ENCODE assay signal across 9 cellular contexts in genomic region chr6:33272358-33273128, GRCh38. TPM values are rescaled to one million over a fixed set of nuclear protein-coding genes. Genes with fewer than 3 reads are reported as not detected.
DNase-seq lines count a peak whose midpoint lies in the region; ATAC-seq, FAIRE-seq and TF ChIP-seq lines count a peak whose summit lies in the region.
"Had no signal": no experiment of that assay in that cellular context is flagged by ENCODE, and none has a peak within 500 bp of the region (broad histone marks: within the 10 kb centered on the region; RNA-seq: fewer than 3 reads in every experiment).

No MANE protein-coding gene starts in this region.

- no peaks in the 10 kb centered on the region for H3K9me3 Mint-ChIP-seq in activated CD4-positive, alpha-beta T cell treated with anti-CD3 and anti-CD28 coated beads, Interleukin-2, amount 10 ng/mL, durations not matched to agents 24 days and 14 days

- POLR2A ChIA-PET in HepG2 (lab: Yijun Ruan, JAX), result interaction anchor here (0.7 to 3.9 kb wide), 28 partner anchors 10 to 1095 kb away, joined by 3 to 94 read pairs (median 9); partner anchors contain the start of genes CUTA, HSD17B8, PFDN6 and PHF1

- no peak for TF ChIP-seq CTCF in ascending aorta (IDR thresholded peaks at IDR 0.05)
- TF ChIP-seq CTCF in HepG2 (CRISPR knock-in tag; IDR thresholded peaks at IDR 0.05), result no peak

- H3K27me3 ChIP-seq in ascending aorta (no peaks in the 10 kb centered on the region), HepG2 (ENCODE audit: control insufficient read depth in 1 of 2, insufficient read depth in 2 of 2, low read length in 2 of 2) (no peaks in the 10 kb centered on the region; a peak in 1 of 5 replicates), thymus (ENCODE audit: control insufficient read depth, insufficient read depth) (no peaks in the 10 kb centered on the region)

- TSS peak; percentile 77 for BruUV-seq in HepG2 (replicated peaks; lab: Mats Ljungman, UMichigan)

- H3K4me1 ChIP-seq in ascending aorta (peaks cover 9 to 43% of the 10 kb centered on the region in 2 donors), HepG2 (ENCODE audit: insufficient read depth, low read length) (peaks cover 48% of the 10 kb centered on the region), thymus (ENCODE audit: control insufficient read depth, insufficient read depth, low read length) (peaks cover 27% of the 10 kb centered on the region)

- WGBS in HepG2 (ENCODE audit: low lambda C conversion rate), result 3% methylated on average over 15 of the region's 15 CpGs
- WGBS in thymus, result 28% methylated on average over 15 of the region's 15 CpGs

- peaks cover 46% of the 10 kb centered on the region for H3K79me2 ChIP-seq in HepG2 (ENCODE audit: insufficient read depth, low read length)

- in situ Hi-C loops in HepG2 (cut with HindIII; ENCODE audit: extremely low pct_ligation_motif_present, low pct_unique_long_range_greater_than_20kb), result no loop called here

- no peak for DNase-seq in activated CD4-positive, alpha-beta T cell treated with anti-CD3 and anti-CD28 coated beads, Interleukin-2, amount 10 ng/mL, durations not matched to agents 24 days and 14 days
- no peak for DNase-seq in activated CD4-positive, alpha-beta T cell treated with anti-CD3 and anti-CD28 coated beads, Interleukin-2, amount 50 U/mL, for 4 hours
- DNase-seq in ascending aorta (ENCODE audit: low spot score in 2 of 2) (no peak), HepG2 (ENCODE audit: low spot score) (no peak), NCI-H1436 treated with DMSO at 0.1 percent for 48 hours (lab: John Stamatoyannopoulos, UW) (no peak), posterior vena cava (ENCODE audit: low spot score) (no peak)
- no peak for DNase-seq in stimulated activated CD8-positive, alpha-beta memory T cell treated with anti-CD3 and anti-CD28 coated beads, Interleukin-4, amount 100 ng/mL, for 48 hours

- TF ChIP-seq POLR2A in HepG2 (IDR thresholded peaks at IDR 0.05; ENCODE audit: insufficient read depth in 1 of 2, low read depth in 2 of 2, low read length in 2 of 2), result no peak

- peak overlapping the region; percentile 94 for H3K4me3 Mint-ChIP-seq in activated CD4-positive, alpha-beta T cell treated with anti-CD3 and anti-CD28 coated beads, Interleukin-2, amount 10 ng/mL, durations not matched to agents 24 days and 14 days

- peaks cover 33% of the 10 kb centered on the region for H4K20me1 ChIP-seq in HepG2 (ENCODE audit: insufficient read depth, low read length)

- peak overlapping the region; percentile 91 to 96 for H3K27ac ChIP-seq in ascending aorta
- peak overlapping the region; percentile 95 for H3K27ac ChIP-seq in HepG2 (ENCODE audit: extremely low read length, insufficient read depth, low read length)
- H3K27ac ChIP-seq in thymus (ENCODE audit: low read depth), result peak overlapping the region; percentile 87

- FAIRE-seq in HepG2 (lab: Jason Lieb, UNC), result no peak
- FAIRE-seq: islet of Langerhans had no signal

- H3K4me1 Mint-ChIP-seq in activated CD4-positive, alpha-beta T cell treated with anti-CD3 and anti-CD28 coated beads, Interleukin-2, amount 10 ng/mL, durations not matched to agents 24 days and 14 days, result peaks cover 58% of the 10 kb centered on the region

- CTCF ChIA-PET in HepG2 (lab: Yijun Ruan, JAX; ENCODE audit: low intra/inter-chr PET ratio, low total read pairs), result no interaction called here

- H3K9me3 ChIP-seq in ascending aorta, result no peaks in the 10 kb centered on the region
- H3K9me3 ChIP-seq in HepG2 (ENCODE audit: low read length), result no peaks in the 10 kb centered on the region
- H3K9me3 ChIP-seq in thymus (ENCODE audit: control insufficient read depth), result no peaks in the 10 kb centered on the region

- no peaks in the 10 kb centered on the region for H3K27me3 Mint-ChIP-seq in activated CD4-positive, alpha-beta T cell treated with anti-CD3 and anti-CD28 coated beads, Interleukin-2, amount 10 ng/mL, durations not matched to agents 24 days and 14 days

- TF ChIP-seq EP300 in HepG2 (IDR thresholded peaks at IDR 0.05; ENCODE audit: low read depth in 2 of 2, low read length in 2 of 2) (no peak), HepG2 (CRISPR knock-in tag; IDR thresholded peaks at IDR 0.05; ENCODE audit: borderline replicate concordance) (no peak)

- peak overlapping the region; percentile 89 for H3K4me2 ChIP-seq in HepG2 (ENCODE audit: low read depth, low read length)

- intact Hi-C loops in activated CD4-positive, alpha-beta T cell treated with anti-CD3 and anti-CD28 coated beads, Interleukin-2, amount 10 ng/mL, durations not matched to agents 24 days and 14 days (cut with micrococcal nuclease), result loop anchor here (10.0 kb wide), 2 partner anchors 142 to 428 kb away; partner anchors contain the start of genes CUTA, PHF1 and PSMB8
- intact Hi-C loops in ascending aorta (cut with DNase I) (loop anchor here (2.0 to 5.0 kb wide), 3 partner anchors 118 to 1370 kb away; partner anchors contain the start of genes CUTA, KIFC1 and ZBTB12), HepG2 (cut with micrococcal nuclease; ENCODE audit: unreplicated experiment) (loop anchor here (5.0 kb wide), 1 partner anchor 40 kb away; the partner anchor contains the start of gene TAPBP), posterior vena cava (cut with DNase I) (no loop called here)

- H3K27ac Mint-ChIP-seq in activated CD4-positive, alpha-beta T cell treated with anti-CD3 and anti-CD28 coated beads, Interleukin-2, amount 10 ng/mL, durations not matched to agents 24 days and 14 days, result peak overlapping the region; percentile 98

- H3K36me3 ChIP-seq in ascending aorta (peaks cover 30 to 51% of the 10 kb centered on the region in 2 donors), HepG2 (replicated peaks in 1 of 2; ENCODE audit: control insufficient read depth in 1 of 2, insufficient read depth in 2 of 2, low read length in 2 of 2) (peaks cover 24 to 55% of the 10 kb centered on the region in 2 experiments), thymus (ENCODE audit: control insufficient read depth, insufficient read depth) (peaks cover 34% of the 10 kb centered on the region)

- no peak for ATAC-seq in HepG2

- peaks cover 78% of the 10 kb centered on the region for H3K36me3 Mint-ChIP-seq in activated CD4-positive, alpha-beta T cell treated with anti-CD3 and anti-CD28 coated beads, Interleukin-2, amount 10 ng/mL, durations not matched to agents 24 days and 14 days (ENCODE audit: low read depth)

- no peak for TF ChIP-seq RAD21 in HepG2 (CRISPR knock-in tag; IDR thresholded peaks at IDR 0.05)

- no peak overlapping the region for H2AFZ ChIP-seq in HepG2 (ENCODE audit: low read length)

- H3K4me3 ChIP-seq in ascending aorta (peak overlapping the region; percentile 71 to 94), HepG2 (replicated peaks in 1 of 3; ENCODE audit: insufficient read depth in 1 of 3, low read depth in 2 of 3, low read length in 3 of 3) (peak overlapping the region; percentile 75 to 89 (median 80)), thymus (ENCODE audit: low read length) (peak overlapping the region; percentile 90)

- peak overlapping the region; percentile 95 for H3K9ac ChIP-seq in HepG2 (ENCODE audit: insufficient read depth, low read depth, low read length)

RNA-seq across cellular contexts. Expression of gene RPS18, which starts 0.7 kb away (rescaled TPM):
- total RNA-seq in activated CD4-positive, alpha-beta T cell treated with anti-CD3 and anti-CD28 coated beads, Interleukin-2, amount 10 ng/mL, durations not matched to agents 24 days and 14 days, result 3,200 and 3,212 TPM in 2 replicates
- total RNA-seq in ascending aorta, result 1,863 TPM
- 3,896 and 4,448 TPM in 2 replicates for total RNA-seq in HepG2 (2016; rRNA removed; fragmentation: Illumina TruSeq; extraction: Trizol)
- total RNA-seq in HepG2 (2016; cell fraction: cytosol; rRNA removed; fragmentation: Illumina TruSeq; extraction: Trizol; ENCODE audit: low read depth), result 6,850 and 8,085 TPM in 2 replicates
- 4,025 and 4,526 TPM in 2 replicates for total RNA-seq in HepG2 (2016; cell fraction: insoluble cytoplasmic fraction; rRNA removed; fragmentation: Illumina TruSeq; extraction: Trizol)
- total RNA-seq in HepG2 (2016; cell fraction: membrane; rRNA removed; fragmentation: Illumina TruSeq; extraction: Trizol), result 9,877 and 10,431 TPM in 2 replicates
- 1,435 and 1,506 TPM in 2 replicates for total RNA-seq in HepG2 (2016; cell fraction: nucleus; rRNA removed; fragmentation: Illumina TruSeq; extraction: Trizol)
- 5,415 and 5,806 TPM in 2 replicates for polyA plus RNA-seq in HepG2 (2011; rRNA removed)
- 7,892 and 7,910 TPM in 2 replicates for polyA plus RNA-seq in HepG2 (2011; cell fraction: cytosol; rRNA removed)
- polyA plus RNA-seq in HepG2 (2011; cell fraction: nucleus; rRNA removed), result 1,928 and 2,149 TPM in 2 replicates
- polyA plus RNA-seq in HepG2 (2012), result 4,895 and 7,078 TPM in 2 replicates
- polyA plus RNA-seq in HepG2 (2016; cell fraction: cytosol; fragmentation: Illumina TruSeq; extraction: Trizol; ENCODE audit: low read depth), result 7,234 and 7,986 TPM in 2 replicates
- 4,048 and 4,456 TPM in 2 replicates for polyA plus RNA-seq in HepG2 (2016; cell fraction: insoluble cytoplasmic fraction; fragmentation: Illumina TruSeq; extraction: Trizol; ENCODE audit: low read depth)
- 9,329 and 9,343 TPM in 2 replicates for polyA plus RNA-seq in HepG2 (2016; cell fraction: membrane; fragmentation: Illumina TruSeq; extraction: Trizol; ENCODE audit: low read depth)
- polyA plus RNA-seq in HepG2 (2016; cell fraction: nucleus; fragmentation: Illumina TruSeq; extraction: Trizol; ENCODE audit: insufficient read depth, low read depth), result 2,456 and 2,595 TPM in 2 replicates
- 1,646 and 2,177 TPM in 2 replicates for polyA minus RNA-seq in HepG2 (2011; rRNA and poly(A)+ RNA removed; ENCODE audit: low replicate concordance)
- 879 and 1,018 TPM in 2 replicates for polyA minus RNA-seq in HepG2 (2011; cell fraction: cytosol; rRNA and poly(A)+ RNA removed)
- 337 and 498 TPM in 2 replicates for polyA minus RNA-seq in HepG2 (2011; cell fraction: nucleus; rRNA and poly(A)+ RNA removed)
- polyA plus RNA-seq in thymus, result 5,710 TPM
- 1,000 to 10,000 TPM; 1,709 to 1,844 TPM for total RNA-seq in posterior vena cava

RNA-seq across cellular contexts. Expression of gene VPS52, which starts 0.9 kb away (rescaled TPM):
- total RNA-seq in activated CD4-positive, alpha-beta T cell treated with anti-CD3 and anti-CD28 coated beads, Interleukin-2, amount 10 ng/mL, durations not matched to agents 24 days and 14 days, result 59.9 and 64.9 TPM in 2 replicates
- total RNA-seq in ascending aorta (50.1 TPM), HepG2 (2016; rRNA removed; fragmentation: Illumina TruSeq; extraction: Trizol) (40.2 and 48.9 TPM in 2 replicates), posterior vena cava (10 to 100 TPM; 27.8 to 44.0 TPM)
- 11.2 and 14.6 TPM in 2 replicates for total RNA-seq in HepG2 (2016; cell fraction: cytosol; rRNA removed; fragmentation: Illumina TruSeq; extraction: Trizol; ENCODE audit: low read depth)
- total RNA-seq in HepG2 (2016; cell fraction: insoluble cytoplasmic fraction; rRNA removed; fragmentation: Illumina TruSeq; extraction: Trizol), result 39.4 and 49.1 TPM in 2 replicates
- total RNA-seq in HepG2 (2016; cell fraction: membrane; rRNA removed; fragmentation: Illumina TruSeq; extraction: Trizol), result 14.0 and 14.2 TPM in 2 replicates
- total RNA-seq in HepG2 (2016; cell fraction: nucleus; rRNA removed; fragmentation: Illumina TruSeq; extraction: Trizol), result 68.2 and 68.8 TPM in 2 replicates
- polyA plus RNA-seq in HepG2 (2011; rRNA removed) (85.5 and 87.0 TPM in 2 replicates), thymus (59.0 TPM)
- polyA plus RNA-seq in HepG2 (2011; cell fraction: cytosol; rRNA removed), result 33.2 and 41.8 TPM in 2 replicates
- 321 and 354 TPM in 2 replicates for polyA plus RNA-seq in HepG2 (2011; cell fraction: nucleus; rRNA removed)
- polyA plus RNA-seq in HepG2 (2012), result 31.6 and 39.3 TPM in 2 replicates
- polyA plus RNA-seq in HepG2 (2016; cell fraction: cytosol; fragmentation: Illumina TruSeq; extraction: Trizol; ENCODE audit: low read depth), result 3.3 and 4.1 TPM in 2 replicates
- 37.1 and 40.7 TPM in 2 replicates for polyA plus RNA-seq in HepG2 (2016; cell fraction: insoluble cytoplasmic fraction; fragmentation: Illumina TruSeq; extraction: Trizol; ENCODE audit: low read depth)
- 6.8 and 9.6 TPM in 2 replicates for polyA plus RNA-seq in HepG2 (2016; cell fraction: membrane; fragmentation: Illumina TruSeq; extraction: Trizol; ENCODE audit: low read depth)
- polyA plus RNA-seq in HepG2 (2016; cell fraction: nucleus; fragmentation: Illumina TruSeq; extraction: Trizol; ENCODE audit: insufficient read depth, low read depth), result 97.7 and 115 TPM in 2 replicates
- polyA minus RNA-seq in HepG2 (2011; rRNA and poly(A)+ RNA removed; ENCODE audit: low replicate concordance), result 174 and 183 TPM in 2 replicates
- 19.5 and 26.3 TPM in 2 replicates for polyA minus RNA-seq in HepG2 (2011; cell fraction: cytosol; rRNA and poly(A)+ RNA removed)
- polyA minus RNA-seq in HepG2 (2011; cell fraction: nucleus; rRNA and poly(A)+ RNA removed), result 155 and 193 TPM in 2 replicates

RNA-seq across cellular contexts. Expression of gene B3GALT4, which starts 4.4 kb away (rescaled TPM):
- 4.1 and 4.6 TPM in 2 replicates for total RNA-seq in activated CD4-positive, alpha-beta T cell treated with anti-CD3 and anti-CD28 coated beads, Interleukin-2, amount 10 ng/mL, durations not matched to agents 24 days and 14 days
- 15.9 TPM for total RNA-seq in ascending aorta
- 0.27 TPM in 1 of 2 replicates, not detected in the other for total RNA-seq in HepG2 (2016; rRNA removed; fragmentation: Illumina TruSeq; extraction: Trizol)
- total RNA-seq in HepG2 (2016; cell fraction: cytosol; rRNA removed; fragmentation: Illumina TruSeq; extraction: Trizol; ENCODE audit: low read depth), result not detected in 2 replicates
- total RNA-seq in HepG2 (2016; cell fraction: insoluble cytoplasmic fraction; rRNA removed; fragmentation: Illumina TruSeq; extraction: Trizol), result 0.19 TPM in 1 of 2 replicates, not detected in the other
- not detected in 2 replicates for total RNA-seq in HepG2 (2016; cell fraction: membrane; rRNA removed; fragmentation: Illumina TruSeq; extraction: Trizol)
- total RNA-seq in HepG2 (2016; cell fraction: nucleus; rRNA removed; fragmentation: Illumina TruSeq; extraction: Trizol), result 0.37 and 0.56 TPM in 2 replicates
- 0.04 TPM in 1 of 2 replicates, not detected in the other for polyA plus RNA-seq in HepG2 (2011; rRNA removed)
- not detected in 2 replicates for polyA plus RNA-seq in HepG2 (2011; cell fraction: cytosol; rRNA removed)
- polyA plus RNA-seq in HepG2 (2011; cell fraction: nucleus; rRNA removed), result 0.26 and 0.31 TPM in 2 replicates
- polyA plus RNA-seq in HepG2 (2012), result 0.27 TPM in 1 of 2 replicates, not detected in the other
- not detected in 2 replicates for polyA plus RNA-seq in HepG2 (2016; cell fraction: cytosol; fragmentation: Illumina TruSeq; extraction: Trizol; ENCODE audit: low read depth)
- polyA plus RNA-seq in HepG2 (2016; cell fraction: insoluble cytoplasmic fraction; fragmentation: Illumina TruSeq; extraction: Trizol; ENCODE audit: low read depth), result not detected in 2 replicates
- polyA plus RNA-seq in HepG2 (2016; cell fraction: membrane; fragmentation: Illumina TruSeq; extraction: Trizol; ENCODE audit: low read depth), result not detected in 2 replicates
- not detected in 2 replicates for polyA plus RNA-seq in HepG2 (2016; cell fraction: nucleus; fragmentation: Illumina TruSeq; extraction: Trizol; ENCODE audit: insufficient read depth, low read depth)
- polyA minus RNA-seq in HepG2 (2011; rRNA and poly(A)+ RNA removed; ENCODE audit: low replicate concordance), result 0.46 and 1.4 TPM in 2 replicates
- not detected in 2 replicates for polyA minus RNA-seq in HepG2 (2011; cell fraction: cytosol; rRNA and poly(A)+ RNA removed)
- 2.2 and 2.6 TPM in 2 replicates for polyA minus RNA-seq in HepG2 (2011; cell fraction: nucleus; rRNA and poly(A)+ RNA removed)
- polyA plus RNA-seq in thymus, result 14.9 TPM
- 10 to 100 TPM in 1 of 2 donors, 1 to 10 TPM in 1; 9.5 to 14.1 TPM for total RNA-seq in posterior vena cava

RNA-seq across cellular contexts. Expression of gene WDR46, which starts 16.5 kb away (rescaled TPM):
- 106 and 120 TPM in 2 replicates for total RNA-seq in activated CD4-positive, alpha-beta T cell treated with anti-CD3 and anti-CD28 coated beads, Interleukin-2, amount 10 ng/mL, durations not matched to agents 24 days and 14 days
- 70.6 TPM for total RNA-seq in ascending aorta
- 99.9 and 105 TPM in 2 replicates for total RNA-seq in HepG2 (2016; rRNA removed; fragmentation: Illumina TruSeq; extraction: Trizol)
- total RNA-seq in HepG2 (2016; cell fraction: cytosol; rRNA removed; fragmentation: Illumina TruSeq; extraction: Trizol; ENCODE audit: low read depth), result 34.0 and 45.3 TPM in 2 replicates
- total RNA-seq in HepG2 (2016; cell fraction: insoluble cytoplasmic fraction; rRNA removed; fragmentation: Illumina TruSeq; extraction: Trizol), result 93.2 and 108 TPM in 2 replicates
- total RNA-seq in HepG2 (2016; cell fraction: membrane; rRNA removed; fragmentation: Illumina TruSeq; extraction: Trizol), result 44.8 and 48.1 TPM in 2 replicates
- 67.1 and 84.6 TPM in 2 replicates for total RNA-seq in HepG2 (2016; cell fraction: nucleus; rRNA removed; fragmentation: Illumina TruSeq; extraction: Trizol)
- 47.4 and 54.6 TPM in 2 replicates for polyA plus RNA-seq in HepG2 (2011; rRNA removed)
- polyA plus RNA-seq in HepG2 (2011; cell fraction: cytosol; rRNA removed), result 33.7 and 44.0 TPM in 2 replicates
- 100 and 101 TPM in 2 replicates for polyA plus RNA-seq in HepG2 (2011; cell fraction: nucleus; rRNA removed)
- polyA plus RNA-seq in HepG2 (2012), result 40.9 and 53.3 TPM in 2 replicates
- 30.0 and 32.0 TPM in 2 replicates for polyA plus RNA-seq in HepG2 (2016; cell fraction: cytosol; fragmentation: Illumina TruSeq; extraction: Trizol; ENCODE audit: low read depth)
- polyA plus RNA-seq in HepG2 (2016; cell fraction: insoluble cytoplasmic fraction; fragmentation: Illumina TruSeq; extraction: Trizol; ENCODE audit: low read depth), result 82.3 and 87.5 TPM in 2 replicates
- polyA plus RNA-seq in HepG2 (2016; cell fraction: membrane; fragmentation: Illumina TruSeq; extraction: Trizol; ENCODE audit: low read depth), result 32.2 and 32.4 TPM in 2 replicates
- 115 and 128 TPM in 2 replicates for polyA plus RNA-seq in HepG2 (2016; cell fraction: nucleus; fragmentation: Illumina TruSeq; extraction: Trizol; ENCODE audit: insufficient read depth, low read depth)
- 106 and 108 TPM in 2 replicates for polyA minus RNA-seq in HepG2 (2011; rRNA and poly(A)+ RNA removed; ENCODE audit: low replicate concordance)
- 39.5 and 44.8 TPM in 2 replicates for polyA minus RNA-seq in HepG2 (2011; cell fraction: cytosol; rRNA and poly(A)+ RNA removed)
- polyA minus RNA-seq in HepG2 (2011; cell fraction: nucleus; rRNA and poly(A)+ RNA removed), result 38.6 and 63.3 TPM in 2 replicates
- polyA plus RNA-seq in thymus, result 68.6 TPM
- 10 to 100 TPM; 31.7 to 40.3 TPM for total RNA-seq in posterior vena cava

RNA-seq across cellular contexts. Expression of gene PFDN6, which starts 16.9 kb away (rescaled TPM):
- total RNA-seq in activated CD4-positive, alpha-beta T cell treated with anti-CD3 and anti-CD28 coated beads, Interleukin-2, amount 10 ng/mL, durations not matched to agents 24 days and 14 days, result 114 and 132 TPM in 2 replicates
- total RNA-seq in ascending aorta (11.3 TPM), HepG2 (2016; rRNA removed; fragmentation: Illumina TruSeq; extraction: Trizol) (87.0 and 118 TPM in 2 replicates), posterior vena cava (10 to 100 TPM; 29.1 to 31.0 TPM)
- 21.9 and 25.1 TPM in 2 replicates for total RNA-seq in HepG2 (2016; cell fraction: cytosol; rRNA removed; fragmentation: Illumina TruSeq; extraction: Trizol; ENCODE audit: low read depth)
- 97.0 and 123 TPM in 2 replicates for total RNA-seq in HepG2 (2016; cell fraction: insoluble cytoplasmic fraction; rRNA removed; fragmentation: Illumina TruSeq; extraction: Trizol)
- total RNA-seq in HepG2 (2016; cell fraction: membrane; rRNA removed; fragmentation: Illumina TruSeq; extraction: Trizol), result 19.5 and 24.7 TPM in 2 replicates
- 35.5 and 41.4 TPM in 2 replicates for total RNA-seq in HepG2 (2016; cell fraction: nucleus; rRNA removed; fragmentation: Illumina TruSeq; extraction: Trizol)
- polyA plus RNA-seq in HepG2 (2011; rRNA removed) (75.5 and 92.2 TPM in 2 replicates), thymus (171 TPM)
- polyA plus RNA-seq in HepG2 (2011; cell fraction: cytosol; rRNA removed), result 41.4 and 48.4 TPM in 2 replicates
- 65.1 and 96.7 TPM in 2 replicates for polyA plus RNA-seq in HepG2 (2011; cell fraction: nucleus; rRNA removed)
- 78.6 and 94.5 TPM in 2 replicates for polyA plus RNA-seq in HepG2 (2012)
- 20.6 and 21.5 TPM in 2 replicates for polyA plus RNA-seq in HepG2 (2016; cell fraction: cytosol; fragmentation: Illumina TruSeq; extraction: Trizol; ENCODE audit: low read depth)
- 142 and 148 TPM in 2 replicates for polyA plus RNA-seq in HepG2 (2016; cell fraction: insoluble cytoplasmic fraction; fragmentation: Illumina TruSeq; extraction: Trizol; ENCODE audit: low read depth)
- polyA plus RNA-seq in HepG2 (2016; cell fraction: membrane; fragmentation: Illumina TruSeq; extraction: Trizol; ENCODE audit: low read depth), result 20.0 and 22.3 TPM in 2 replicates
- 80.0 and 80.7 TPM in 2 replicates for polyA plus RNA-seq in HepG2 (2016; cell fraction: nucleus; fragmentation: Illumina TruSeq; extraction: Trizol; ENCODE audit: insufficient read depth, low read depth)
- 11.7 and 27.1 TPM in 2 replicates for polyA minus RNA-seq in HepG2 (2011; rRNA and poly(A)+ RNA removed; ENCODE audit: low replicate concordance)
- polyA minus RNA-seq in HepG2 (2011; cell fraction: cytosol; rRNA and poly(A)+ RNA removed), result 14.2 and 19.7 TPM in 2 replicates
- 28.1 and 34.1 TPM in 2 replicates for polyA minus RNA-seq in HepG2 (2011; cell fraction: nucleus; rRNA and poly(A)+ RNA removed)

Comparison
In these comparisons a context has a peak if more than half of its experiments do, and no peak if none do; other contexts are left out.
1. intact Hi-C loops: an anchor here in activated CD4-positive, alpha-beta T cell treated with anti-CD3 and anti-CD28 coated beads, Interleukin-2, amount 10 ng/mL, durations not matched to agents 24 days and 14 days (10.0 kb wide), ascending aorta (2.0 to 5.0 kb wide) and HepG2 (5.0 kb wide); none called in posterior vena cava.